8 cellular contexts compared by ENCODE assay signal in the genomic region with DNA sequence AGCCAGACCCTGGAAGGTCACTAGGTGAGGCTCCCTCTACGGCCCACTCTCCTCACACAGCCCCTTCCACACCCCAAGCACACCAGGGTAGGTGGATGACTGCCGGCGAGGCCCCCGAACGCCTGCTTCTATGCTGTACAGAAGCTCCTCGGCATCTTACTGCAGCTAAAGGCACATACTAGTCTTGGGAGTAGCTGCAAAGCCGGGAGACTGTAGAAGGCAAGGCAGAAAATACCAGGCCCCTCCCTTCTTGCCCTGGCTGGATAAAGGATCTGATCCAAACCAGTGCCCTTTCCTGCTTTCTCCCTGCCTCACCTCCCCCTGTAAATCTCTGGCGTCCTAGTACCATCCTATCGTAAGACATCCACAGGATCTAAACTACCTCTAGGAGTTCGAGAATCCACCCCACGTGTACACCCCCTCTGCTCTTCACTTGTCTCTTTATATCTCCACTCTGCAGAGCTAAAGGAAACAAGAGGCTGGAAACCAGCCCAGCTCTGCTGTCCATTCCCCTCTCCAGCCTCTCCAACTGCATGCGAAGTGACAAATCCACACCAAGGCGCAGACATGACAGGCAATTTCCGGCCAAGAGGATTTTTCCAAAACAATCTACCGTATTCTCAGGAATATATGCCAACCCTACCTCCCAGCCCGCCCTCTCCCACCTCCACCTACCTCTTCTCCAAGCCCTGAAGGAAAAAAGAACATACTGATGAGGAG. TPM values are rescaled to one million over a fixed set of nuclear protein-coding genes. Genes with fewer than 3 reads are reported as not detected.
A peak's percentile ranks its signal among the peaks of the same experiment; 100 is the strongest.
DNase-seq lines count a peak whose midpoint lies in the region; ATAC-seq, FAIRE-seq and TF ChIP-seq lines count a peak whose summit lies in the region.

No MANE protein-coding gene starts in this region.

- H3K4me2 ChIP-seq in GM12878 (ENCODE audit: control insufficient read depth, insufficient read depth) (peak overlapping the region; percentile 96), skeletal muscle satellite cell (ENCODE audit: low read length) (peak overlapping the region; percentile 82)

- no peaks in the 10 kb centered on the region for H3K36me3 ChIP-seq in GM12878 (ENCODE audit: control insufficient read depth in 2 of 2, insufficient read depth in 2 of 2, low read length in 1 of 2)
- H3K36me3 ChIP-seq in iPS-18a (ENCODE audit: control insufficient read depth, low read depth, low read length): no peaks in the 10 kb centered on the region
- no peaks in the 10 kb centered on the region for H3K36me3 ChIP-seq in skeletal muscle satellite cell (ENCODE audit: insufficient read depth, low read length)

- H3K9ac ChIP-seq in GM12878 (ENCODE audit: control insufficient read depth, insufficient read depth, low read length): peak overlapping the region; percentile 83
- no peak overlapping the region for H3K9ac ChIP-seq in iPS-18a (ENCODE audit: low read length)
- H3K9ac ChIP-seq in skeletal muscle satellite cell (ENCODE audit: low read depth, low read length): peak overlapping the region; percentile 56

- peak overlapping the region; percentile 75 for H2AFZ ChIP-seq in GM12878 (ENCODE audit: control insufficient read depth, low read depth, low read length)

- SMC1A ChIA-PET in GM12878 (lab: Charles Lee; ENCODE audit: uncharacterized antibody, unreplicated experiment): interaction anchor here (3.6 to 4.0 kb wide), 2 partner anchors 11 to 17 kb away, joined by 43 to 47 read pairs; a partner anchor contains a TSS

- no peak for TF ChIP-seq EP300 in GM12878 (IDR thresholded peaks at IDR 0.05; ENCODE audit: borderline replicate concordance in 1 of 2, control insufficient read depth in 1 of 2, low read depth in 2 of 2, low read length in 2 of 2)

- in situ Hi-C loops in GM12878 (cut with MboI): no loop called here

- H3K4me1 ChIP-seq in GM12878 (ENCODE audit: control insufficient read depth, insufficient read depth, low read length): peaks cover 34% of the 10 kb centered on the region
- peaks cover 10% of the 10 kb centered on the region for H3K4me1 ChIP-seq in iPS-18a (ENCODE audit: control insufficient read depth, low read depth, low read length)
- peaks cover 62% of the 10 kb centered on the region for H3K4me1 ChIP-seq in skeletal muscle satellite cell (ENCODE audit: control insufficient read depth, insufficient read depth, low read length)

- H4K20me1 ChIP-seq in GM12878 (ENCODE audit: control insufficient read depth, insufficient read depth): peaks cover 4% of the 10 kb centered on the region; the same call in 1 of the 2 replicates

- no peak for TF ChIP-seq CTCF in GM12878 (IDR thresholded peaks at IDR 0.05 in 2 of 3, conservative IDR thresholded peaks at IDR 0.05 in 1 of 3; ENCODE audit: control insufficient read depth in 2 of 3, extremely low read depth in 1 of 3, insufficient read depth in 1 of 3, low read depth in 3 of 3, low read length in 3 of 3)

- POLR2A ChIA-PET in GM12878 (lab: Charles Lee): interaction anchor here (0.9 to 3.9 kb wide), 2 partner anchors 11 to 36 kb away, joined by 3 to 30 read pairs; a partner anchor contains a TSS

- peaks cover 51% of the 10 kb centered on the region for H3K79me2 ChIP-seq in GM12878 (ENCODE audit: control insufficient read depth, insufficient read depth, low read length)

- ATAC-seq in Right ventricle myocardium inferior (peak; percentile 53), GM12878 (peak; percentile 7)

- 37% methylated on average over 16 of the region's 16 CpGs for WGBS in GM12878 (ENCODE audit: insufficient coverage, insufficient replicate concordance, low lambda C conversion rate, missing lambda C conversion rate)

- H3K27me3 ChIP-seq in GM12878 (replicated peaks in 1 of 2; ENCODE audit: control insufficient read depth in 2 of 2, insufficient read depth in 2 of 2, low read length in 1 of 2) (no peaks in the 10 kb centered on the region), iPS-18a (ENCODE audit: control insufficient read depth, insufficient read depth, low read length) (peaks cover 5% of the 10 kb centered on the region), skeletal muscle satellite cell (ENCODE audit: control insufficient read depth, insufficient read depth, low read length) (no peaks in the 10 kb centered on the region)

- H3K27ac ChIP-seq in GM12878 (ENCODE audit: control insufficient read depth, insufficient read depth): peak overlapping the region; percentile 79
- no peak overlapping the region for H3K27ac ChIP-seq in iPS-18a (ENCODE audit: low read length)

- BruUV-seq in GM12878 (replicated peaks; lab: Mats Ljungman, UMichigan): no TSS peak

- no peak for DNase-seq in Right ventricle myocardium inferior (ENCODE audit: missing footprints)
- DNase-seq in cardiac septum (ENCODE audit: low spot score): no peak
- peak; percentile 86 for DNase-seq in NCI-H2196 (lab: John Stamatoyannopoulos, UW; ENCODE audit: unreplicated experiment)
- DNase-seq in GM12878 (ENCODE audit: low read depth, low spot score): no peak
- no peak for DNase-seq in stimulated activated CD4-positive, alpha-beta T cell treated with anti-CD3 and anti-CD28 coated beads, Interleukin-1b, Interleukin-23, amount 100 ng/mL, for 48 hours
- no peak for DNase-seq in HuH-7 (ENCODE audit: low spot score)

- H3K9me3 ChIP-seq in GM12878 (replicated peaks; ENCODE audit: control insufficient read depth, insufficient read depth, low read length) (no peaks in the 10 kb centered on the region), iPS-18a (ENCODE audit: control insufficient read depth, low read depth, low read length) (no peaks in the 10 kb centered on the region), skeletal muscle satellite cell (replicated peaks; ENCODE audit: low read length) (no peaks in the 10 kb centered on the region)

- no peak for TF ChIP-seq POLR2A in GM12878 (IDR thresholded peaks at IDR 0.05; ENCODE audit: low read depth, low read length)

- CTCF ChIA-PET in GM12878 (lab: Yijun Ruan, JAX): interaction anchor here (0.9 to 4.9 kb wide), 5 partner anchors 10 to 37 kb away, joined by 4 to 94 read pairs (median 49); a partner anchor contains a TSS

- H3K4me3 ChIP-seq in GM12878 (peak overlapping the region; percentile 90), iPS-18a (ENCODE audit: low read length) (peak overlapping the region; percentile 64), skeletal muscle satellite cell (ENCODE audit: low read length) (peak overlapping the region; percentile 77)

- peak; percentile 49 for FAIRE-seq in GM12878 (lab: Jason Lieb, UNC)

- RAD21 ChIA-PET in GM12878 (lab: Charles Lee; ENCODE audit: unreplicated experiment): interaction anchor here (1.0 to 5.2 kb wide), 4 partner anchors 11 to 296 kb away, joined by 3 to 34 read pairs (median 5); a partner anchor contains a TSS

- no peak for TF ChIP-seq RAD21 in GM12878 (IDR thresholded peaks at IDR 0.05; ENCODE audit: insufficient read depth, low read depth, low read length)

- intact Hi-C loops in Right ventricle myocardium inferior (cut with DNase I) (no loop called here), cardiac septum (cut with DNase I) (no loop called here), GM12878 (cut with micrococcal nuclease; ENCODE audit: unreplicated experiment) (no loop called here)

TF ChIP-seq in GM12878, 131 proteins besides CTCF, POLR2A, EP300 and RAD21:
- no peak for TF ChIP-seq STAT3 (IDR thresholded peaks at IDR 0.05; ENCODE audit: low read depth, low read length)
- no peak for TF ChIP-seq FOXK2 (IDR thresholded peaks at IDR 0.05)
- TF ChIP-seq EGR1 (IDR thresholded peaks at IDR 0.05; ENCODE audit: borderline replicate concordance in 1 of 2, low read depth in 2 of 2, low read length in 2 of 2): no peak
- TF ChIP-seq CHD1 (IDR thresholded peaks at IDR 0.05; ENCODE audit: low read depth, low read length): no peak
- TF ChIP-seq SIN3A (IDR thresholded peaks at IDR 0.05; ENCODE audit: low read depth, low read length): no peak
- TF ChIP-seq YY1 (IDR thresholded peaks at IDR 0.05; ENCODE audit: low read depth, low read length): no peak
- TF ChIP-seq EED (IDR thresholded peaks at IDR 0.05; ENCODE audit: low read depth): 0 out of 2 replicates have a peak, but pooled peaks have one; percentile 9
- 0 out of 2 replicates have a peak, but pooled peaks have one; percentile 6 for TF ChIP-seq HDGF (IDR thresholded peaks at IDR 0.05)

RNA-seq across cellular contexts. Expression of a gene that starts 11.8 kb away (rescaled TPM):
- total RNA-seq in Right ventricle myocardium inferior (31.7 TPM), cardiac septum (48.3 TPM), GM12878 (2014; rRNA removed) (12.9 and 13.9 TPM in 2 replicates), GM12878 (2014; rRNA removed; fragmentation: Illumina TruSeq; extraction: Trizol) (10.2 and 10.7 TPM in 2 replicates), GM12878 (2021) (47.8 and 49.3 TPM in 2 replicates)
- 30.8 and 36.7 TPM in 2 replicates for total RNA-seq in GM12878 (2013; cell fraction: nucleolus; rRNA removed)
- polyA plus RNA-seq in GM12878 (2011; ENCODE audit: low read depth): 5.2 TPM
- polyA plus RNA-seq in GM12878 (2011; rRNA removed) (6.3 and 12.3 TPM in 2 replicates), GM12878 (2014; fragmentation: Illumina TruSeq; extraction: Trizol) (3.6 and 10.8 TPM in 2 replicates), GM12878 (2014; fragmentation: Nextera tagmentation; extraction: Ambion mirVana) (under 1 TPM; 0.13 to 0.42 TPM), GM12878 (2014; rRNA removed) (35.8 and 48.5 TPM in 2 replicates), GM12878 (2016; fragmentation: Nextera tagmentation; extraction: Ambion mirVana) (1 to 10 TPM; 2.9 to 3.9 TPM)
- 12.7 and 14.8 TPM in 2 replicates for polyA plus RNA-seq in GM12878 (2011; cell fraction: cytosol; rRNA removed)
- polyA plus RNA-seq in GM12878 (2011; cell fraction: nucleus; rRNA removed): 133 and 156 TPM in 2 replicates
- polyA plus RNA-seq in GM12878 (2012): 23.1 and 27.7 TPM in 2 replicates
- 13.1 and 29.2 TPM in 2 replicates for polyA minus RNA-seq in GM12878 (2011; rRNA and poly(A)+ RNA removed)
- 13.3 and 17.2 TPM in 2 replicates for polyA minus RNA-seq in GM12878 (2011; cell fraction: cytosol; rRNA and poly(A)+ RNA removed)
- polyA minus RNA-seq in GM12878 (2011; cell fraction: nucleus; rRNA and poly(A)+ RNA removed): 20.7 and 34.6 TPM in 2 replicates
- 5.6 and 8.1 TPM in 2 replicates for total RNA-seq in skeletal muscle satellite cell (2012; rRNA removed)
